37 cellular contexts compared by ENCODE assay signal in the genomic region with DNA sequence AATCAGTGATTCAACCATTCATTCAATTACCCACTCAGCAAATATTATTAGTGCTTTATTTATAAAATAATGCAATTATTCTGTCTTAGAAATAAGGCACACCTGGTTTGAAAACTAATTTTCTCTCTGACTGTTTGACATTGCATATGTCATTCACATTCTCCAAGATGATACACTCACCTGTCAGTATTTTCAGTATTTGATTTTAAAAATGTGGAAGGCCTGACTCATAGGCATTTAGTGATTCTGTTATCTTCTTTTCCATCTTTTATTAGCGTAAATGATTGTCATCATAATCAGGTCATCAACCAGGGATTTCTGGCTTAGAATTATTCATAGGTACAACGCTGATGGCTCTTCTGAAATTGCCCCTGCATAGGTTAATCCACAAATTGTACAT.
"Had no signal": no experiment of that assay in that cellular context is flagged by ENCODE, and none has a peak within 500 bp of the region (broad histone marks: within the 10 kb centered on the region; RNA-seq: fewer than 3 reads in every experiment).

No MANE protein-coding gene starts in this region.

- H3K4me3 ChIP-seq: adrenal gland, ascending aorta, breast epithelium, cardiac muscle cell had no signal

- H3K36me3 Mint-ChIP-seq: activated naive CD4-positive, alpha-beta T cell treated with anti-CD3 and anti-CD28 coated beads, Interleukin-2, amount 10 ng/mL, durations not matched to agents 7 days and 5 days; activated naive CD4-positive, alpha-beta T cell treated with anti-CD3 and anti-CD28 coated beads, Interleukin-2, amount 50 U/mL, for 24 hours; activated naive CD4-positive, alpha-beta T cell treated with anti-CD3 and anti-CD28 coated beads, Interleukin-2, amount 50 U/mL, for 72 hours; activated naive CD8-positive, alpha-beta T cell; activated naive CD8-positive, alpha-beta T cell treated with anti-CD3 and anti-CD28 coated beads for 36 hours; activated naive CD8-positive, alpha-beta T cell treated with anti-CD3 and anti-CD28 coated beads, Interleukin-2, amount 10 ng/mL, durations not matched to agents 7 days and 5 days; brain had no signal

- H3K27ac Mint-ChIP-seq: activated naive CD4-positive, alpha-beta T cell treated with anti-CD3 and anti-CD28 coated beads for 36 hours; activated naive CD4-positive, alpha-beta T cell treated with anti-CD3 and anti-CD28 coated beads, Interleukin-2, amount 10 ng/mL, durations not matched to agents 7 days and 5 days; activated naive CD4-positive, alpha-beta T cell treated with anti-CD3 and anti-CD28 coated beads, Interleukin-2, amount 50 U/mL, for 24 hours; activated naive CD4-positive, alpha-beta T cell treated with anti-CD3 and anti-CD28 coated beads, Interleukin-2, amount 50 U/mL, for 72 hours; activated naive CD8-positive, alpha-beta T cell; activated naive CD8-positive, alpha-beta T cell treated with anti-CD3 and anti-CD28 coated beads for 36 hours; activated naive CD8-positive, alpha-beta T cell treated with anti-CD3 and anti-CD28 coated beads, Interleukin-2, amount 10 ng/mL, durations not matched to agents 7 days and 5 days; activated T-cell treated with anti-CD3 and anti-CD28 coated beads, Interleukin-2, amount 50 U/mL, for 24 hours; activated T-cell treated with anti-CD3 and anti-CD28 coated beads, Interleukin-2, amount 50 U/mL, for 72 hours; activated T-helper 1 cell treated with anti-CD3 and anti-CD28 coated beads, Interleukin-12 subunit alpha, Interleukin-12 subunit beta, Interleukin-2, Interleukin-4 antibody, amounts not matched to agents 30 ng/mL and 10 ng/mL and 1 ng/mL, durations not matched to agents 14 hours and 24 hours and 36 hours; activated T-helper 17 cell treated with anti-CD3 and anti-CD28 coated beads, Interleukin-2, amount 50 U/mL, for 72 hours; activated T-helper 2 cell treated with anti-CD3 and anti-CD28 coated beads, Interferon-gamma antibody, Interleukin-2, Interleukin-4, amounts not matched to agents 10 μg/mL and 5 μg/mL and 100 μg/mL, durations not matched to agents 14 hours and 24 hours and 36 hours; brain had no signal

- H3K27ac ChIP-seq: adrenal gland, ascending aorta, brain microvascular endothelial cell, breast epithelium, cardiac muscle cell had no signal

- ATAC-seq: activated naive CD4-positive, alpha-beta T cell treated with anti-CD3 and anti-CD28 coated beads, Interleukin-2, amount 50 U/mL, for 72 hours; activated T-cell treated with anti-CD3 and anti-CD28 coated beads, Interleukin-2, amount 50 U/mL, for 4 hours; activated T-cell treated with anti-CD3 and anti-CD28 coated beads, Interleukin-2, amount 50 U/mL, for 72 hours; activated T-helper 17 cell treated with anti-CD3 and anti-CD28 coated beads, Interleukin-2, amount 50 U/mL, for 72 hours had no signal

- H3K4me3 Mint-ChIP-seq: activated naive CD4-positive, alpha-beta T cell treated with anti-CD3 and anti-CD28 coated beads for 36 hours; activated naive CD4-positive, alpha-beta T cell treated with anti-CD3 and anti-CD28 coated beads, Interleukin-2, amount 10 ng/mL, durations not matched to agents 7 days and 5 days; activated naive CD4-positive, alpha-beta T cell treated with anti-CD3 and anti-CD28 coated beads, Interleukin-2, amount 50 U/mL, for 24 hours; activated naive CD8-positive, alpha-beta T cell; activated naive CD8-positive, alpha-beta T cell treated with anti-CD3 and anti-CD28 coated beads for 36 hours; activated naive CD8-positive, alpha-beta T cell treated with anti-CD3 and anti-CD28 coated beads, Interleukin-2, amount 10 ng/mL, durations not matched to agents 7 days and 5 days; activated T-cell treated with anti-CD3 and anti-CD28 coated beads, Interleukin-2, amount 50 U/mL, for 24 hours; activated T-cell treated with anti-CD3 and anti-CD28 coated beads, Interleukin-2, amount 50 U/mL, for 4 hours; activated T-cell treated with anti-CD3 and anti-CD28 coated beads, Interleukin-2, amount 50 U/mL, for 72 hours; activated T-helper 1 cell treated with anti-CD3 and anti-CD28 coated beads, Interleukin-12 subunit alpha, Interleukin-12 subunit beta, Interleukin-2, Interleukin-4 antibody, amounts not matched to agents 30 ng/mL and 10 ng/mL and 1 ng/mL, durations not matched to agents 14 hours and 24 hours and 36 hours; activated T-helper 17 cell treated with anti-CD3 and anti-CD28 coated beads, Interleukin-2, amount 50 U/mL, for 72 hours; brain; central memory CD8-positive, alpha-beta T cell had no signal

- H3K4me1 ChIP-seq: adrenal gland, ascending aorta, breast epithelium had no signal

- H3K4me1 Mint-ChIP-seq: activated naive CD4-positive, alpha-beta T cell treated with anti-CD3 and anti-CD28 coated beads, Interleukin-2, amount 10 ng/mL, durations not matched to agents 7 days and 5 days; activated naive CD4-positive, alpha-beta T cell treated with anti-CD3 and anti-CD28 coated beads, Interleukin-2, amount 50 U/mL, for 24 hours; activated naive CD8-positive, alpha-beta T cell treated with anti-CD3 and anti-CD28 coated beads for 36 hours; activated naive CD8-positive, alpha-beta T cell treated with anti-CD3 and anti-CD28 coated beads, Interleukin-2, amount 10 ng/mL, durations not matched to agents 7 days and 5 days; activated T-helper 17 cell treated with anti-CD3 and anti-CD28 coated beads, Interleukin-2, amount 50 U/mL, for 72 hours; brain; central memory CD8-positive, alpha-beta T cell had no signal

- H3K27me3 Mint-ChIP-seq: activated naive CD4-positive, alpha-beta T cell treated with anti-CD3 and anti-CD28 coated beads, Interleukin-2, amount 10 ng/mL, durations not matched to agents 7 days and 5 days; activated naive CD4-positive, alpha-beta T cell treated with anti-CD3 and anti-CD28 coated beads, Interleukin-2, amount 50 U/mL, for 24 hours; activated naive CD8-positive, alpha-beta T cell; activated naive CD8-positive, alpha-beta T cell treated with anti-CD3 and anti-CD28 coated beads for 36 hours; activated naive CD8-positive, alpha-beta T cell treated with anti-CD3 and anti-CD28 coated beads, Interleukin-2, amount 10 ng/mL, durations not matched to agents 7 days and 5 days; activated T-cell treated with anti-CD3 and anti-CD28 coated beads, Interleukin-2, amount 50 U/mL, for 24 hours; activated T-helper 17 cell treated with anti-CD3 and anti-CD28 coated beads, Interleukin-2, amount 50 U/mL, for 72 hours; brain; central memory CD8-positive, alpha-beta T cell had no signal

- H3K9me3 ChIP-seq: adrenal gland, ascending aorta, breast epithelium had no signal

- H3K9me3 Mint-ChIP-seq: activated naive CD8-positive, alpha-beta T cell treated with anti-CD3 and anti-CD28 coated beads, Interleukin-2, amount 10 ng/mL, durations not matched to agents 7 days and 5 days; brain had no signal

- H3K27me3 ChIP-seq: adrenal gland, ascending aorta, brain microvascular endothelial cell, breast epithelium, cardiac muscle cell had no signal

- DNase-seq: activated effector memory CD4-positive, alpha-beta T cell treated with anti-CD3 and anti-CD28 coated beads, Interleukin-2, amount 50 U/mL, for 16 hours; activated effector memory CD4-positive, alpha-beta T cell treated with Interleukin-2 at 50 U/mL for 16 hours; activated gamma-delta T cell; activated gamma-delta T cell treated with Interleukin-2 at 50 U/mL for 16 hours; activated naive CD4-positive, alpha-beta T cell; activated naive CD4-positive, alpha-beta T cell treated with anti-CD3 and anti-CD28 coated beads for 36 hours; activated naive CD4-positive, alpha-beta T cell treated with anti-CD3 and anti-CD28 coated beads, Interleukin-2, amount 10 ng/mL, durations not matched to agents 7 days and 5 days; activated naive CD4-positive, alpha-beta T cell treated with anti-CD3 and anti-CD28 coated beads, Interleukin-2, amount 50 U/mL, for 16 hours; activated naive CD4-positive, alpha-beta T cell treated with Interleukin-2 at 50 U/mL for 16 hours; activated naive CD8-positive, alpha-beta T cell treated with anti-CD3 and anti-CD28 coated beads for 36 hours; activated naive CD8-positive, alpha-beta T cell treated with anti-CD3 and anti-CD28 coated beads, Interleukin-2, amount 10 ng/mL, durations not matched to agents 7 days and 5 days; activated T-cell treated with anti-CD3 and anti-CD28 coated beads for 4 hours; activated T-cell treated with anti-CD3 and anti-CD28 coated beads, Interleukin-2, amount 50 U/mL, for 1 hour; activated T-cell treated with anti-CD3 and anti-CD28 coated beads, Interleukin-2, amount 50 U/mL, for 24 hours; activated T-cell treated with anti-CD3 and anti-CD28 coated beads, Interleukin-2, amount 50 U/mL, for 4 hours; activated T-cell treated with anti-CD3 and anti-CD28 coated beads, Interleukin-2, amount 50 U/mL, for 48 hours; activated T-cell treated with anti-CD3 and anti-CD28 coated beads, Interleukin-2, amount 50 U/mL, for 72 hours; adrenal gland; amniotic stem cell; amygdala; anterior cingulate cortex; aorta; brain microvascular endothelial cell; caudate nucleus; central memory CD4-positive, alpha-beta T cell; cerebellar nuclear complex had no signal

- H3K36me3 ChIP-seq: adrenal gland, ascending aorta, brain microvascular endothelial cell, breast epithelium, cardiac muscle cell had no signal
